In the genomic region with DNA sequence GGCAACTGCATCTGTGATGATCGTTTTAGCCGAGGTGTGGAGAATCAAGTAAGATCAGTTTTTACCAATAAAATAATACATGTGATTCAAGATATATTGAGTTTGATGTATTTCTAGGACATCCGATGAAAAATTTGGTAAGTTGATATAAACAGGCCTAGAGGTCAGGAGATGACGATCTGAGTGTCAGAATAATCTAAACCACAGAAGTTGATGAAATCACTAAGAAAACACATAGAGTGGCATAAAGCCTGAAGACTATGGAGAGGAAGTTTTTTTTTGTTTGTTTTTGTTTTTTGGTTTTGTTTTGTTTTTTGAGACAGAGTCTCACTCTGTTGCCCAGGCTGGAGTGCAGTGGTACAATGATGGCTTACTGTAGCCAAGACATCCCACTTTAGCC, we compare ENCODE assay signal across 21 cellular contexts.
DNase-seq lines count a peak whose midpoint lies in the region; ATAC-seq, FAIRE-seq and TF ChIP-seq lines count a peak whose summit lies in the region.
"Had no signal": no experiment of that assay in that cellular context is flagged by ENCODE, and none has a peak within 500 bp of the region (broad histone marks: within the 10 kb centered on the region; RNA-seq: fewer than 3 reads in every experiment).

No MANE protein-coding gene starts in this region.

- ATAC-seq in GM23338 = no peak

- peak overlapping the region; percentile 45; the same call in 1 of the 2 replicates for H3K27ac ChIP-seq in GM23338 (ENCODE audit: low read depth)
- peak overlapping the region; percentile 59; the same call in 1 of the 2 replicates for H3K27ac ChIP-seq in HUES6 (ENCODE audit: low read depth, low read length)
- peak overlapping the region; percentile 29 for H3K27ac ChIP-seq in astrocyte (ENCODE audit: low read depth, low read length)
- no peak overlapping the region for H3K27ac ChIP-seq in CD4-positive, alpha-beta memory T cell (ENCODE audit: low read depth, low read length)
- H3K27ac ChIP-seq: A549; BLaER1 treated with 17β-estradiol and CSF1 and Interleukin-3, amounts not matched to agents 10 nM and 100 nM had no signal

- H3K4me1 ChIP-seq in GM23338 (ENCODE audit: insufficient read depth) = peaks cover 21% of the 10 kb centered on the region
- H3K4me1 ChIP-seq in HUES6 (ENCODE audit: control insufficient read depth, insufficient read depth, low read length) = peaks cover 16% of the 10 kb centered on the region
- H3K4me1 ChIP-seq in astrocyte (ENCODE audit: insufficient read depth, low read length) = peaks cover 27% of the 10 kb centered on the region
- H3K4me1 ChIP-seq in CD4-positive, alpha-beta memory T cell (ENCODE audit: insufficient read depth, low read length) = no peaks in the 10 kb centered on the region

- H3K79me2 ChIP-seq in GM23338 (replicated peaks; ENCODE audit: insufficient read depth) (no peaks in the 10 kb centered on the region), astrocyte (ENCODE audit: insufficient read depth, low read length) (no peaks in the 10 kb centered on the region)

- H3K9me3 Mint-ChIP-seq in GM23338 (no peaks in the 10 kb centered on the region), astrocyte (ENCODE audit: unreplicated experiment) (peaks cover 2% of the 10 kb centered on the region)
- peaks cover 0 to 3% (median 0%) of the 10 kb centered on the region in 8 donors for H3K9me3 Mint-ChIP-seq in CD4-positive, alpha-beta memory T cell
- H3K9me3 Mint-ChIP-seq: CD8-positive, alpha-beta memory T cell; IgD-negative memory B cell had no signal

- no peak for FAIRE-seq in astrocyte (lab: Jason Lieb, UNC)
- FAIRE-seq: A549, D721Med, GM12891, GM19239 had no signal

- H3F3A ChIP-seq in GM23338 (replicated peaks; ENCODE audit: low read depth) = no peaks in the 10 kb centered on the region

- intact Hi-C loops in CD4-positive, alpha-beta memory T cell (cut with micrococcal nuclease) = no loop called here

- H3K4me3 Mint-ChIP-seq in GM23338 = no peak overlapping the region
- no peak overlapping the region for H3K4me3 Mint-ChIP-seq in astrocyte (ENCODE audit: unreplicated experiment)
- no peak overlapping the region for H3K4me3 Mint-ChIP-seq in CD4-positive, alpha-beta memory T cell
- H3K4me3 Mint-ChIP-seq: CD8-positive, alpha-beta memory T cell had no signal

- POLR2A ChIA-PET in CD4-positive, alpha-beta memory T cell (lab: Charles Lee; ENCODE audit: partially characterized antibody) = no interaction called here

- H3K27me3 ChIP-seq in GM23338 (ENCODE audit: insufficient read depth) (no peaks in the 10 kb centered on the region), HUES6 (ENCODE audit: control insufficient read depth, insufficient read depth, low read length) (no peaks in the 10 kb centered on the region), astrocyte (ENCODE audit: insufficient read depth, low read length) (no peaks in the 10 kb centered on the region)
- no peaks in the 10 kb centered on the region for H3K27me3 ChIP-seq in CD4-positive, alpha-beta memory T cell (ENCODE audit: insufficient read depth, low read length)
- H3K27me3 ChIP-seq: BLaER1 treated with 17β-estradiol and CSF1 and Interleukin-3, amounts not matched to agents 10 nM and 100 nM had no signal

- peaks cover 6% of the 10 kb centered on the region; the same call in 1 of the 3 replicates for H3K36me3 Mint-ChIP-seq in GM23338 (ENCODE audit: low read depth)
- no peaks in the 10 kb centered on the region for H3K36me3 Mint-ChIP-seq in astrocyte (ENCODE audit: low read depth, unreplicated experiment)
- H3K36me3 Mint-ChIP-seq in CD4-positive, alpha-beta memory T cell = no peaks in the 10 kb centered on the region
- H3K36me3 Mint-ChIP-seq: CD8-positive, alpha-beta memory T cell; IgD-negative memory B cell had no signal

- H2AFZ ChIP-seq in GM23338 (no peak overlapping the region), astrocyte (ENCODE audit: low read depth, low read length) (no peak overlapping the region)

- H3K4me2 ChIP-seq in GM23338 (no peak overlapping the region), astrocyte (ENCODE audit: low read length) (peak overlapping the region; percentile 73)

- no peaks in the 10 kb centered on the region for H4K20me1 ChIP-seq in GM23338 (replicated peaks; ENCODE audit: insufficient read depth)
- no peaks in the 10 kb centered on the region for H4K20me1 ChIP-seq in astrocyte (ENCODE audit: insufficient read depth, low read length)
- H4K20me1 ChIP-seq: BLaER1 treated with 17β-estradiol and CSF1 and Interleukin-3, amounts not matched to agents 10 nM and 100 nM had no signal

- H3K4me1 Mint-ChIP-seq in GM23338 (peaks cover 27% of the 10 kb centered on the region), astrocyte (ENCODE audit: low read depth, unreplicated experiment) (peaks cover 41% of the 10 kb centered on the region)
- no peaks in the 10 kb centered on the region for H3K4me1 Mint-ChIP-seq in CD4-positive, alpha-beta memory T cell
- H3K4me1 Mint-ChIP-seq: CD8-positive, alpha-beta memory T cell had no signal

- H3K9ac ChIP-seq in HUES6 (ENCODE audit: low read length) (no peak overlapping the region), astrocyte (ENCODE audit: low read length) (no peak overlapping the region)
- H3K9ac ChIP-seq: BLaER1 treated with 17β-estradiol and CSF1 and Interleukin-3, amounts not matched to agents 10 nM and 100 nM had no signal

- H3K4me3 ChIP-seq in GM23338 (no peak overlapping the region), HUES6 (ENCODE audit: low read depth, low read length) (no peak overlapping the region), astrocyte (ENCODE audit: insufficient read depth, low read depth, low read length) (no peak overlapping the region)
- H3K4me3 ChIP-seq in CD4-positive, alpha-beta memory T cell (ENCODE audit: low read length in 2 of 2) = no peak overlapping the region
- H3K4me3 ChIP-seq: A549; BLaER1 treated with 17β-estradiol and CSF1 and Interleukin-3, amounts not matched to agents 10 nM and 100 nM had no signal

- H3K9me3 ChIP-seq in HUES6 (ENCODE audit: control insufficient read depth, insufficient read depth, low read depth, low read length) (no peaks in the 10 kb centered on the region), astrocyte (ENCODE audit: insufficient read depth, low read depth, low read length) (no peaks in the 10 kb centered on the region)
- no peaks in the 10 kb centered on the region for H3K9me3 ChIP-seq in CD4-positive, alpha-beta memory T cell (ENCODE audit: control insufficient read depth in 1 of 2, low read length in 2 of 2)
- H3K9me3 ChIP-seq: A549; BLaER1 treated with 17β-estradiol and CSF1 and Interleukin-3, amounts not matched to agents 10 nM and 100 nM had no signal

- H3K27ac Mint-ChIP-seq in GM23338 = peak overlapping the region; percentile 50
- peak overlapping the region; percentile 50 for H3K27ac Mint-ChIP-seq in astrocyte (ENCODE audit: unreplicated experiment)
- H3K27ac Mint-ChIP-seq in CD4-positive, alpha-beta memory T cell = no peak overlapping the region
- H3K27ac Mint-ChIP-seq: CD8-positive, alpha-beta memory T cell; IgD-negative memory B cell had no signal

- CTCF ChIA-PET in CD4-positive, alpha-beta memory T cell (lab: Charles Lee; ENCODE audit: partially characterized antibody) = no interaction called here

- H3K9me2 ChIP-seq in GM23338 (ENCODE audit: insufficient read depth) = no peaks in the 10 kb centered on the region

- H3K27me3 Mint-ChIP-seq in GM23338 (ENCODE audit: insufficient read depth, low read depth, poor library complexity) = no peaks in the 10 kb centered on the region
- H3K27me3 Mint-ChIP-seq in astrocyte (ENCODE audit: low read depth, unreplicated experiment) = no peaks in the 10 kb centered on the region
- H3K27me3 Mint-ChIP-seq in CD4-positive, alpha-beta memory T cell = no peaks in the 10 kb centered on the region
- H3K27me3 Mint-ChIP-seq: CD8-positive, alpha-beta memory T cell; IgD-negative memory B cell had no signal

- no peaks in the 10 kb centered on the region for H3K36me3 ChIP-seq in GM23338 (ENCODE audit: insufficient read depth)
- no peaks in the 10 kb centered on the region for H3K36me3 ChIP-seq in HUES6 (ENCODE audit: control insufficient read depth, insufficient read depth, low read length)
- no peaks in the 10 kb centered on the region for H3K36me3 ChIP-seq in astrocyte (ENCODE audit: insufficient read depth, low read length)
- no peaks in the 10 kb centered on the region for H3K36me3 ChIP-seq in CD4-positive, alpha-beta memory T cell (ENCODE audit: insufficient read depth, low read length)
- H3K36me3 ChIP-seq: BLaER1 treated with 17β-estradiol and CSF1 and Interleukin-3, amounts not matched to agents 10 nM and 100 nM had no signal

- DNase-seq in GM23338 (ENCODE audit: low spot score) (no peak), astrocyte (ENCODE audit: low read depth) (no peak), iris pigment epithelial cell (ENCODE audit: low read depth) (peak; percentile 52), COR-L47 (lab: John Stamatoyannopoulos, UW) (no peak), NCI-H1048 (lab: John Stamatoyannopoulos, UW) (no peak)
- DNase-seq in CD4-positive, alpha-beta memory T cell = no peak
- DNase-seq: CD8-positive, alpha-beta memory T cell; GOT3; Karpas-422; NCI-H1105; NCI-H1694; NCI-H774; OCI-M1; SHP77 treated with DMSO at 0.1 percent for 48 hours had no signal

- no peak for TF ChIP-seq CTCF in GM23338 (conservative IDR thresholded peaks at IDR 0.05; ENCODE audit: low read depth in 2 of 2)
- TF ChIP-seq CTCF in astrocyte (IDR thresholded peaks at IDR 0.05; ENCODE audit: insufficient read depth, low read depth, low read length) = no peak

TF ChIP-seq in GM23338, 12 proteins besides CTCF, POLR2A, EP300 and RAD21 (continues in another document):
- TF ChIP-seq, protein P1, sequence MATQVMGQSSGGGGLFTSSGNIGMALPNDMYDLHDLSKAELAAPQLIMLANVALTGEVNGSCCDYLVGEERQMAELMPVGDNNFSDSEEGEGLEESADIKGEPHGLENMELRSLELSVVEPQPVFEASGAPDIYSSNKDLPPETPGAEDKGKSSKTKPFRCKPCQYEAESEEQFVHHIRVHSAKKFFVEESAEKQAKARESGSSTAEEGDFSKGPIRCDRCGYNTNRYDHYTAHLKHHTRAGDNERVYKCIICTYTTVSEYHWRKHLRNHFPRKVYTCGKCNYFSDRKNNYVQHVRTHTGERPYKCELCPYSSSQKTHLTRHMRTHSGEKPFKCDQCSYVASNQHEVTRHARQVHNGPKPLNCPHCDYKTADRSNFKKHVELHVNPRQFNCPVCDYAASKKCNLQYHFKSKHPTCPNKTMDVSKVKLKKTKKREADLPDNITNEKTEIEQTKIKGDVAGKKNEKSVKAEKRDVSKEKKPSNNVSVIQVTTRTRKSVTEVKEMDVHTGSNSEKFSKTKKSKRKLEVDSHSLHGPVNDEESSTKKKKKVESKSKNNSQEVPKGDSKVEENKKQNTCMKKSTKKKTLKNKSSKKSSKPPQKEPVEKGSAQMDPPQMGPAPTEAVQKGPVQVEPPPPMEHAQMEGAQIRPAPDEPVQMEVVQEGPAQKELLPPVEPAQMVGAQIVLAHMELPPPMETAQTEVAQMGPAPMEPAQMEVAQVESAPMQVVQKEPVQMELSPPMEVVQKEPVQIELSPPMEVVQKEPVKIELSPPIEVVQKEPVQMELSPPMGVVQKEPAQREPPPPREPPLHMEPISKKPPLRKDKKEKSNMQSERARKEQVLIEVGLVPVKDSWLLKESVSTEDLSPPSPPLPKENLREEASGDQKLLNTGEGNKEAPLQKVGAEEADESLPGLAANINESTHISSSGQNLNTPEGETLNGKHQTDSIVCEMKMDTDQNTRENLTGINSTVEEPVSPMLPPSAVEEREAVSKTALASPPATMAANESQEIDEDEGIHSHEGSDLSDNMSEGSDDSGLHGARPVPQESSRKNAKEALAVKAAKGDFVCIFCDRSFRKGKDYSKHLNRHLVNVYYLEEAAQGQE (IDR thresholded peaks at IDR 0.05; ENCODE audit: unreplicated experiment) = no peak

Comparison
In these comparisons a context has a peak if more than half of its experiments do, and no peak if none do; other contexts are left out.
1. H3K27ac Mint-ChIP-seq: peak in GM23338 (single experiment) and astrocyte (single experiment); none in CD4-positive, alpha-beta memory T cell (0 of 7).